8 cellular contexts compared by ENCODE assay signal in the genomic region with DNA sequence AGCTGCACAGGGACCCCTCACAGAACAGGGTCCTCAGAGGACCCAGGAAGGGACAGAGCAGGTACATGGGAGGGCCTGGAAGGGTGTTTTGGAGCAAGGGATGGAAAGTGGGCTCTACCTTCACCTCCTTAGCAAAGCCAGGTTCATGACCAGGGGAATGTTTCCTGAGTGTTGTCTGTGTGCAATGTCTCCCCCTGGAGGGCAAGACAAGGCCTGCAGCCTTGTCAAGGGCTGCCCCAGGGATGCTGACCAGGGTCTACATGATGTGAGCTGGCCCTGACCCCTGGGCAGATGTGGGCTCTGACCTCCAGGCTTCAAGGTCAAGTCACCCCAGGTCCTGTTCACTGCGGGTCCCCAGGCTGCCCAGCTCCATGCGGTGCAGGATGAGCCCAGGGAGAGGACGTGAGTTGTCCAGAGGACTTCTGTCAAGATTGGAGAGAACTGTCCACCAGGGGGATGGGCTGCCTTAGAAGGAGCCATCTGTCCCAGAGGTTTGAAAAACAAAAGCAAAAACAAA. TPM values are rescaled to one million over a fixed set of nuclear protein-coding genes. Genes with fewer than 3 reads are reported as not detected.
DNase-seq lines count a peak whose midpoint lies in the region; ATAC-seq and TF ChIP-seq lines count a peak whose summit lies in the region.

No MANE protein-coding gene starts in this region.

- POLR2A ChIA-PET in CD8-positive, alpha-beta T cell (lab: Charles Lee): interaction anchor here (1.7 kb wide), 1 partner anchor 79 kb away, joined by 11 read pairs; no protein-coding TSS in a partner anchor
- POLR2A ChIA-PET in HCT116 (lab: Charles Lee) (interaction anchor here (1.6 kb wide), 1 partner anchor 79 kb away, joined by 3 read pairs; no protein-coding TSS in a partner anchor), Panc1 (lab: Charles Lee) (no interaction called here)

- peak; percentile 92 for TF ChIP-seq RAD21 in HCT116 (IDR thresholded peaks at IDR 0.05; ENCODE audit: low read depth)

- ATAC-seq in CD8-positive, alpha-beta T cell: peak; percentile 87
- peak; percentile 93 for ATAC-seq in HCT116
- peak; percentile 89 for ATAC-seq in Panc1
- ATAC-seq in gastroesophageal sphincter: peak; percentile 39
- ATAC-seq in thoracic aorta (ENCODE audit: insufficient number of reproducible peaks, low FRiP score, low read depth): peak; percentile 14
- ATAC-seq in HG02623 (IDR thresholded peaks at IDR 0.05; ENCODE audit: unreplicated experiment): no peak

- H3K27ac Mint-ChIP-seq in CD8-positive, alpha-beta T cell: peak overlapping the region; percentile 55
- no peak overlapping the region for H3K27ac Mint-ChIP-seq in osteocyte (ENCODE audit: unreplicated experiment)

- H3K36me3 ChIP-seq in CD8-positive, alpha-beta T cell (ENCODE audit: insufficient read depth, low read length): no peaks in the 10 kb centered on the region
- H3K36me3 ChIP-seq in HCT116 (ENCODE audit: control insufficient read depth in 1 of 2, insufficient read depth in 2 of 2, low read length in 2 of 2): no peaks in the 10 kb centered on the region
- H3K36me3 ChIP-seq in Panc1 (ENCODE audit: control insufficient read depth, insufficient read depth, low read length): no peaks in the 10 kb centered on the region
- H3K36me3 ChIP-seq in gastroesophageal sphincter: no peaks in the 10 kb centered on the region
- no peaks in the 10 kb centered on the region for H3K36me3 ChIP-seq in thoracic aorta

- RAD21 ChIA-PET in HCT116 (lab: Charles Lee; ENCODE audit: low non-redundant PET in 1 of 2, low total read pairs in 2 of 2, uncharacterized antibody in 2 of 2, unreplicated experiment in 2 of 2): interaction anchor here in 1 of 2 experiments (0.6 to 1.4 kb wide), 2 partner anchors 78 to 89 kb away, joined by 3 to 5 read pairs; no protein-coding TSS in a partner anchor

- BruUV-seq in HCT116 (replicated peaks; lab: Mats Ljungman, UMichigan) (no TSS peak), Panc1 (replicated peaks; lab: Mats Ljungman, UMichigan) (no TSS peak)

- no peak overlapping the region for H3K4me2 ChIP-seq in HCT116 (ENCODE audit: low read length)

- no peaks in the 10 kb centered on the region for H3K27me3 ChIP-seq in CD8-positive, alpha-beta T cell (ENCODE audit: insufficient read depth, low read length)
- H3K27me3 ChIP-seq in HCT116 (ENCODE audit: insufficient read depth, low read length) (no peaks in the 10 kb centered on the region), Panc1 (ENCODE audit: control insufficient read depth, insufficient read depth, low read length) (no peaks in the 10 kb centered on the region), gastroesophageal sphincter (no peaks in the 10 kb centered on the region), thoracic aorta (replicated peaks; ENCODE audit: insufficient read depth) (no peaks in the 10 kb centered on the region)

- peaks cover 32% of the 10 kb centered on the region for H3K4me1 Mint-ChIP-seq in CD8-positive, alpha-beta T cell (ENCODE audit: low read depth)
- peaks cover 3% of the 10 kb centered on the region for H3K4me1 Mint-ChIP-seq in osteocyte (ENCODE audit: unreplicated experiment)

- no peaks in the 10 kb centered on the region for H3K9me3 ChIP-seq in CD8-positive, alpha-beta T cell (ENCODE audit: low read length)
- H3K9me3 ChIP-seq in HCT116 (ENCODE audit: control insufficient read depth in 1 of 2, insufficient read depth in 1 of 2, low read depth in 1 of 2, low read length in 2 of 2) (no peaks in the 10 kb centered on the region), Panc1 (ENCODE audit: control insufficient read depth, insufficient read depth, low read depth, low read length) (no peaks in the 10 kb centered on the region), gastroesophageal sphincter (no peaks in the 10 kb centered on the region), thoracic aorta (no peaks in the 10 kb centered on the region)

- TF ChIP-seq CTCF in CD8-positive, alpha-beta T cell (IDR thresholded peaks at IDR 0.05): peak; percentile 94
- TF ChIP-seq CTCF in HCT116 (IDR thresholded peaks at IDR 0.05 in 2 of 3, conservative IDR thresholded peaks at IDR 0.05 in 1 of 3; ENCODE audit: borderline replicate concordance in 1 of 3, insufficient read depth in 1 of 3, low read depth in 2 of 3, low read length in 2 of 3) (peak; percentile 91 to 97 (median 95)), Panc1 (IDR thresholded peaks at IDR 0.05) (peak; percentile 86), gastroesophageal sphincter (IDR thresholded peaks at IDR 0.05) (peak in 3 of 4 experiments; percentile 46 to 77 (median 57)), osteocyte (IDR thresholded peaks at IDR 0.05) (peak; percentile 97), thoracic aorta (IDR thresholded peaks at IDR 0.05) (peak; percentile 36)

- no peaks in the 10 kb centered on the region for H3K36me3 Mint-ChIP-seq in CD8-positive, alpha-beta T cell
- no peaks in the 10 kb centered on the region for H3K36me3 Mint-ChIP-seq in osteocyte (ENCODE audit: unreplicated experiment)

- intact Hi-C loops in CD8-positive, alpha-beta T cell (cut with DNase I, micrococcal nuclease): loop anchor here in 1 of 2 experiments (1.0 to 2.0 kb wide), 2 partner anchors 79 to 421 kb away; no protein-coding TSS in a partner anchor
- intact Hi-C loops in HCT116 (cut with micrococcal nuclease) (loop anchor here (1.0 to 10.0 kb wide), 3 partner anchors 43 to 455 kb away; partner anchors contain the start of genes GRIK5 and ZNF574), Panc1 (cut with micrococcal nuclease; ENCODE audit: unreplicated experiment) (loop anchor here (2.0 kb wide), 1 partner anchor 79 kb away; no protein-coding TSS in a partner anchor)

- no peak overlapping the region for H3K27ac ChIP-seq in CD8-positive, alpha-beta T cell (ENCODE audit: low read depth, low read length)
- H3K27ac ChIP-seq in HCT116 (ENCODE audit: low read depth, low read length): no peak overlapping the region; the same call in 1 of the 2 replicates
- no peak overlapping the region for H3K27ac ChIP-seq in Panc1 (ENCODE audit: low read length)
- peak overlapping the region in 1 of 4 donors; percentile 46 for H3K27ac ChIP-seq in gastroesophageal sphincter
- H3K27ac ChIP-seq in thoracic aorta: no peak overlapping the region

- no peak for TF ChIP-seq POLR2A in HCT116 (IDR thresholded peaks at IDR 0.05; ENCODE audit: borderline replicate concordance, extremely low read depth, insufficient read depth, insufficient read length)
- no peak for TF ChIP-seq POLR2A in gastroesophageal sphincter (IDR thresholded peaks at IDR 0.05)

- no peaks in the 10 kb centered on the region for H4K20me1 ChIP-seq in HCT116 (ENCODE audit: insufficient read depth)

- H3K4me1 ChIP-seq in CD8-positive, alpha-beta T cell (ENCODE audit: insufficient read depth, low read length): peaks cover 17% of the 10 kb centered on the region
- H3K4me1 ChIP-seq in HCT116 (ENCODE audit: control insufficient read depth in 1 of 2, insufficient read depth in 2 of 2, low read length in 2 of 2): peaks cover 6 to 19% of the 10 kb centered on the region in 2 experiments; a peak in 2 of 4 replicates
- H3K4me1 ChIP-seq in Panc1 (ENCODE audit: control insufficient read depth, insufficient read depth, low read length): no peaks in the 10 kb centered on the region
- peaks cover 0 to 7% (median 0%) of the 10 kb centered on the region in 3 donors for H3K4me1 ChIP-seq in gastroesophageal sphincter
- H3K4me1 ChIP-seq in thoracic aorta (ENCODE audit: control insufficient read depth in 1 of 2, low read depth in 2 of 2): no peaks in the 10 kb centered on the region

- H3K9me2 ChIP-seq in HCT116 (ENCODE audit: insufficient read depth): no peaks in the 10 kb centered on the region

- no peaks in the 10 kb centered on the region for H3K27me3 Mint-ChIP-seq in CD8-positive, alpha-beta T cell (ENCODE audit: low read depth)
- peaks cover 7% of the 10 kb centered on the region for H3K27me3 Mint-ChIP-seq in osteocyte (ENCODE audit: unreplicated experiment)

- H3K9me3 Mint-ChIP-seq in CD8-positive, alpha-beta T cell: no peaks in the 10 kb centered on the region
- H3K9me3 Mint-ChIP-seq in osteocyte (ENCODE audit: unreplicated experiment): no peaks in the 10 kb centered on the region

- H3K79me2 ChIP-seq in HCT116 (ENCODE audit: insufficient read depth, low read length): no peaks in the 10 kb centered on the region

- peak overlapping the region; percentile 72 for H3K4me3 Mint-ChIP-seq in CD8-positive, alpha-beta T cell
- H3K4me3 Mint-ChIP-seq in osteocyte (ENCODE audit: unreplicated experiment): no peak overlapping the region

- CTCF ChIA-PET in CD8-positive, alpha-beta T cell (lab: Charles Lee): interaction anchor here (0.6 to 6.4 kb wide), 18 partner anchors 10 to 494 kb away, joined by 3 to 115 read pairs (median 7); partner anchors contain the start of gene CXCL17
- CTCF ChIA-PET in HCT116 (lab: Charles Lee) (interaction anchor here (0.7 to 3.9 kb wide), 11 partner anchors 9 to 91 kb away, joined by 3 to 30 read pairs (median 5); no protein-coding TSS in a partner anchor), Panc1 (lab: Charles Lee) (interaction anchor here (1.3 kb wide), 1 partner anchor 79 kb away, joined by 3 read pairs; no protein-coding TSS in a partner anchor)

- H2AFZ ChIP-seq in HCT116 (ENCODE audit: low read depth, low read length, poor library complexity, severe bottlenecking): no peak overlapping the region

- peak overlapping the region; percentile 45 for H3K4me3 ChIP-seq in CD8-positive, alpha-beta T cell (ENCODE audit: low read depth, low read length)
- H3K4me3 ChIP-seq in HCT116 (replicated peaks in 1 of 2; ENCODE audit: low read depth in 1 of 2, low read length in 2 of 2) (no peak overlapping the region), Panc1 (ENCODE audit: low read depth in 2 of 2, low read length in 2 of 2) (no peak overlapping the region), gastroesophageal sphincter (no peak overlapping the region), thoracic aorta (no peak overlapping the region)

- no peak overlapping the region for H3K9ac ChIP-seq in HCT116 (ENCODE audit: low read length)

- in situ Hi-C loops in Panc1 (cut with HindIII; ENCODE audit: low pct_unique_long_range_greater_than_20kb, low sequenced_read_pairs): no loop called here

- peak; percentile 43 to 80 (median 61) for DNase-seq in CD8-positive, alpha-beta T cell
- peak; percentile 31 for DNase-seq in HCT116 (ENCODE audit: low read depth, low spot score)
- DNase-seq in Panc1 (ENCODE audit: low read depth, low spot score): peak; percentile 57
- peak; percentile 56 for DNase-seq in activated effector memory CD4-positive, alpha-beta T cell treated with Interleukin-2 at 50 U/mL for 16 hours
- DNase-seq in osteocyte (ENCODE audit: extremely low spot score, unreplicated experiment): no peak
- DNase-seq in thoracic aorta (ENCODE audit: low spot score): no peak

- no CpG with 5 or more reads among the region's 3 CpGs for whole genome bisulfite sequencing in gastroesophageal sphincter (ENCODE audit: low coverage in 1 of 2), 2 donors

- TF ChIP-seq EP300 in gastroesophageal sphincter (IDR thresholded peaks at IDR 0.05): no peak

TF ChIP-seq in HCT116, 20 proteins besides CTCF, POLR2A, EP300 and RAD21 (continues in another document):
- no peak for TF ChIP-seq EZH2 (IDR thresholded peaks at IDR 0.05)

RNA-seq across cellular contexts. Expression of gene CEACAM1, which starts 1.0 kb away (rescaled TPM):
- total RNA-seq in CD8-positive, alpha-beta T cell: 1 to 10 TPM in 1 of 2 experiments, under 1 TPM in 1; 0.95 to 1.3 TPM
- total RNA-seq in HCT116 (2021; ENCODE audit: unreplicated experiment) (1.2 TPM), Panc1 (2021; ENCODE audit: unreplicated experiment) (2.4 TPM), gastroesophageal sphincter (10 to 100 TPM in 1 of 4 donors, 1 to 10 TPM in 1, under 1 TPM in 2; 0.66 to 10.1 (median 0.99) TPM), osteocyte (not detected in 2 replicates), thoracic aorta (1 to 10 TPM; 2.2 to 4.6 TPM)
- polyA plus RNA-seq in HCT116 (2012): 0.74 and 0.82 TPM in 2 replicates
- 0.64 TPM for polyA plus RNA-seq in Panc1 (2012; ENCODE audit: insufficient read length)

Comparison
In these comparisons a context has a peak if more than half of its experiments do, and no peak if none do; other contexts are left out.
1. DNase-seq: peak in CD8-positive, alpha-beta T cell (7 of 7), HCT116 (single experiment), Panc1 (single experiment) and activated effector memory CD4-positive, alpha-beta T cell treated with Interleukin-2 at 50 U/mL for 16 hours (single experiment); none in osteocyte (single experiment) and thoracic aorta (single experiment).
2. CTCF ChIP-seq: peak in every context shown above with its lines; median percentile 97 in osteocyte; 95 in HCT116; 94 in CD8-positive, alpha-beta T cell; 86 in Panc1; 57 in gastroesophageal sphincter; 36 in thoracic aorta.